20 cellular contexts compared by ENCODE assay signal in the genomic region with DNA sequence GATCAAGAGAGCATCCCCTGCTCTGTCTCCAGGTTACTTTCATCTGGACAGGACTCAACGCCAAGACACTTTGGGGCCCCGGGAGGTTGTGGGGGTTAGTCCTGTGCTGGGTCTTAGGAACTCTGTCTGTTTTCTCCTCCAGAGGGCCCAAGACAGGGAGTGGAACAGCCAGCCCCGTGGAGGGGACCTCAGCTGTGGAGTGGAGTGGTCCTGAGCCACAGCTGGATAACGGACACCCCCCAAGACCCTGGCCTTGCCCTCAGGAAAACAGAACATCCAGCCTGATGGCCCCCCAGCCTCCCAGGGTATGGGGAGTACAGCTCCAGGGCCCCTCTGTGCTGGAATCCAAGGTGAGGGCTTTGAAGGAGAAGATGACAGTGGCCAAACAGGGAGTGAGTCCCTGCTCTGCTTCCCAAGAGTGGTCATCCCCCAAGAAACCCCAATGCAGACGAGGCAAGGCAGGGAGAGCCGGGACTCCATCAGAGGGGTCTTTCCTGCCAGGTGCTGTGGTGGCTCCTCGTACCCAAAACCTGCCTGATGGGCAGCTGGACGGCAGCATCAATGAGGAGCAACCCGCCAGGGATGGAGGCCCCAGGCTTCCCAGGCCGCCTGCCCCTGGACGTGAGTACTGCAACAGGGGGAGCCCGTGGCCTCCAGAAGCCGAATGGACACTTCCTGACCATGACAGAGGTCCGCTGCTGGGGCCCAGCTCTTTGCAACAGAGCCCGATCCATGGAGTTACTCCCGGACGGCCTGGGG. TPM values are rescaled to one million over a fixed set of nuclear protein-coding genes. Genes with fewer than 3 reads are reported as not detected.
DNase-seq lines count a peak whose midpoint lies in the region; ATAC-seq and TF ChIP-seq lines count a peak whose summit lies in the region.
"Had no signal": no experiment of that assay in that cellular context is flagged by ENCODE, and none has a peak within 500 bp of the region (broad histone marks: within the 10 kb centered on the region; RNA-seq: fewer than 3 reads in every experiment).

No MANE protein-coding gene starts in this region.

- no peak overlapping the region for H2BK120ac ChIP-seq in H9 (ENCODE audit: low read depth, low read length, poor library complexity, severe bottlenecking)

- peak; percentile 41 for DNase-seq in natural killer cell treated with Interleukin-12 subunit alpha and Interleukin-12 subunit beta and Interleukin-15 and Interleukin-18, amount 100 ng/mL, for 72 hours (ENCODE audit: low spot score)
- DNase-seq in natural killer cell (no peak), endodermal cell (peak; percentile 51), neural crest cell (ENCODE audit: low read depth, low spot score) (no peak), upper lobe of right lung (peak; percentile 61), HAP-1 (ENCODE audit: low spot score in 2 of 2) (no peak), H9 (no peak), brain microvascular endothelial cell (no peak)
- DNase-seq: 8988T; CD4-positive, alpha-beta memory T cell; DMS153; DMS79 treated with DMSO at 0.1 percent for 48 hours; GF-D8; GOT3; HFFc6 had no signal

- H3K27me3 Mint-ChIP-seq in natural killer cell treated with Interleukin-12 subunit alpha and Interleukin-12 subunit beta and Interleukin-15 and Interleukin-18, amount 100 ng/mL, for 72 hours, result peaks cover 17 to 25% of the 10 kb centered on the region in 2 donors
- H3K27me3 Mint-ChIP-seq in natural killer cell (ENCODE audit: low read depth in 2 of 2) (peaks cover 18 to 21% of the 10 kb centered on the region in 2 donors), endodermal cell (ENCODE audit: insufficient read depth) (peaks cover 11% of the 10 kb centered on the region), neural crest cell (ENCODE audit: low read depth) (peaks cover 20% of the 10 kb centered on the region), H9 (ENCODE audit: low read depth) (peaks cover 19% of the 10 kb centered on the region)

- H2AK5ac ChIP-seq in H9 (ENCODE audit: insufficient read length, low read length), result no peak overlapping the region

- H2AFZ ChIP-seq in H9 (ENCODE audit: low read length), result no peak overlapping the region

- H4K20me1 ChIP-seq in H9 (ENCODE audit: control insufficient read depth, insufficient read depth, insufficient read length), result no peaks in the 10 kb centered on the region

- no peak overlapping the region for H2BK5ac ChIP-seq in H9 (ENCODE audit: insufficient read length, low read length)

- H3K4me1 ChIP-seq in endodermal cell (ENCODE audit: control insufficient read depth, insufficient read depth, low read length) (no peaks in the 10 kb centered on the region), upper lobe of right lung (no peaks in the 10 kb centered on the region), HAP-1 (peaks cover 18% of the 10 kb centered on the region), H9 (ENCODE audit: insufficient read depth, low read length) (no peaks in the 10 kb centered on the region)

- H3K4me2 ChIP-seq in H9 (ENCODE audit: insufficient read depth, insufficient read length, low read length), result no peak overlapping the region
- H3K4me2 ChIP-seq: BLaER1 had no signal

- no peaks in the 10 kb centered on the region for H3K79me2 ChIP-seq in H9 (ENCODE audit: insufficient read depth, low read length)

- H3K4me3 ChIP-seq in endodermal cell (ENCODE audit: low read length), result no peak overlapping the region
- H3K4me3 ChIP-seq in upper lobe of right lung, result no peak overlapping the region
- no peak overlapping the region for H3K4me3 ChIP-seq in HAP-1
- H3K4me3 ChIP-seq in brain microvascular endothelial cell (ENCODE audit: low read depth, low read length), result no peak overlapping the region
- H3K4me3 ChIP-seq: BLaER1, GM12878 had no signal

- H3K9ac ChIP-seq in endodermal cell (ENCODE audit: extremely low read depth, low read length, poor library complexity, severe bottlenecking), result no peak overlapping the region
- no peak overlapping the region for H3K9ac ChIP-seq in H9 (ENCODE audit: extremely low read depth, insufficient read length, low read length)
- H3K9ac ChIP-seq: BLaER1 had no signal

- ATAC-seq in natural killer cell treated with Interleukin-12 subunit alpha and Interleukin-12 subunit beta and Interleukin-15 and Interleukin-18, amount 100 ng/mL, for 72 hours, result no peak
- no peak for ATAC-seq in natural killer cell
- no peak for ATAC-seq in upper lobe of right lung
- ATAC-seq: GM12878, HCT116 had no signal

- H3K27me3 ChIP-seq in endodermal cell (ENCODE audit: control insufficient read depth, insufficient read depth, low read length, poor library complexity, severe bottlenecking) (peaks cover 29% of the 10 kb centered on the region), upper lobe of right lung (peaks cover 7% of the 10 kb centered on the region), HAP-1 (ENCODE audit: low read depth) (no peaks in the 10 kb centered on the region), H9 (ENCODE audit: insufficient read depth, low read length) (no peaks in the 10 kb centered on the region), brain microvascular endothelial cell (replicated peaks) (no peaks in the 10 kb centered on the region)

- WGBS in endodermal cell (ENCODE audit: insufficient coverage in 1 of 2, insufficient read length in 1 of 2), 2 experiments, result 92 to 95% methylated on average over 11 to 17 of the region's 17 CpGs
- no CpG with 5 or more reads among the region's 17 CpGs for WGBS in H9 (ENCODE audit: extremely low coverage, insufficient read length, low lambda C conversion rate)

- H4K8ac ChIP-seq in H9 (replicated peaks; ENCODE audit: insufficient read length, low read depth, low read length), result no peak overlapping the region

- no peaks in the 10 kb centered on the region for H3K4me1 Mint-ChIP-seq in natural killer cell treated with Interleukin-12 subunit alpha and Interleukin-12 subunit beta and Interleukin-15 and Interleukin-18, amount 100 ng/mL, for 72 hours (ENCODE audit: low read depth in 2 of 2)
- peaks cover 0 to 3% of the 10 kb centered on the region in 2 donors for H3K4me1 Mint-ChIP-seq in natural killer cell
- peaks cover 11% of the 10 kb centered on the region for H3K4me1 Mint-ChIP-seq in endodermal cell
- peaks cover 39% of the 10 kb centered on the region for H3K4me1 Mint-ChIP-seq in neural crest cell
- H3K4me1 Mint-ChIP-seq in H9, result peaks cover 18 to 39% of the 10 kb centered on the region in 2 experiments

- no peak overlapping the region for H3K4ac ChIP-seq in H9 (ENCODE audit: low read depth, low read length)

- no peak overlapping the region for H3K4me3 Mint-ChIP-seq in natural killer cell treated with Interleukin-12 subunit alpha and Interleukin-12 subunit beta and Interleukin-15 and Interleukin-18, amount 100 ng/mL, for 72 hours
- H3K4me3 Mint-ChIP-seq in natural killer cell (no peak overlapping the region), endodermal cell (no peak overlapping the region), neural crest cell (no peak overlapping the region), H9 (no peak overlapping the region)
- H3K4me3 Mint-ChIP-seq: CD4-positive, alpha-beta memory T cell; HFFc6; IgD-negative memory B cell had no signal

- no peaks in the 10 kb centered on the region for H3K9me3 ChIP-seq in endodermal cell (ENCODE audit: control insufficient read depth, low read length)
- no peaks in the 10 kb centered on the region for H3K9me3 ChIP-seq in upper lobe of right lung
- H3K9me3 ChIP-seq in HAP-1, result no peaks in the 10 kb centered on the region
- H3K9me3 ChIP-seq in H9 (ENCODE audit: control insufficient read depth, low read depth, low read length), result no peaks in the 10 kb centered on the region
- H3K9me3 ChIP-seq: BLaER1 had no signal

- no peak overlapping the region for H2BK20ac ChIP-seq in H9 (ENCODE audit: low read depth, low read length, poor library complexity, severe bottlenecking)

- in situ Hi-C loops in HAP-1 (cut with MboI; ENCODE audit: low sequenced_read_pairs) (no loop called here), brain microvascular endothelial cell (cut with HindIII; ENCODE audit: low pct_ligation_motif_present, low sequenced_read_pairs) (no loop called here)

- no peak overlapping the region for H2BK12ac ChIP-seq in H9 (ENCODE audit: insufficient read length, low read depth, low read length)

- H3K36me3 ChIP-seq in endodermal cell (ENCODE audit: control insufficient read depth, insufficient read depth, low read length) (no peaks in the 10 kb centered on the region), upper lobe of right lung (no peaks in the 10 kb centered on the region), HAP-1 (replicated peaks) (no peaks in the 10 kb centered on the region), brain microvascular endothelial cell (replicated peaks) (no peaks in the 10 kb centered on the region)
- H3K36me3 ChIP-seq: BLaER1 had no signal

- H3K27ac ChIP-seq in endodermal cell (ENCODE audit: low read depth, low read length), result no peak overlapping the region
- no peak overlapping the region for H3K27ac ChIP-seq in upper lobe of right lung
- no peak overlapping the region for H3K27ac ChIP-seq in H9 (ENCODE audit: insufficient read length, low read depth, low read length)
- H3K27ac ChIP-seq in brain microvascular endothelial cell, result no peak overlapping the region
- H3K27ac ChIP-seq: BLaER1 had no signal

- H3K36me3 Mint-ChIP-seq in natural killer cell treated with Interleukin-12 subunit alpha and Interleukin-12 subunit beta and Interleukin-15 and Interleukin-18, amount 100 ng/mL, for 72 hours, result no peaks in the 10 kb centered on the region
- H3K36me3 Mint-ChIP-seq in natural killer cell (no peaks in the 10 kb centered on the region), endodermal cell (ENCODE audit: low read depth) (no peaks in the 10 kb centered on the region), neural crest cell (ENCODE audit: low read depth) (no peaks in the 10 kb centered on the region), H9 (ENCODE audit: insufficient read depth in 1 of 3, low read depth in 3 of 3) (peaks cover 0 to 5% (median 0%) of the 10 kb centered on the region in 3 experiments; a peak in 2 of 7 replicates)
- H3K36me3 Mint-ChIP-seq: CD4-positive, alpha-beta memory T cell; IgD-negative memory B cell had no signal

- H3K79me1 ChIP-seq in H9 (ENCODE audit: insufficient read depth, low read depth, low read length, poor library complexity, severe bottlenecking), result no peaks in the 10 kb centered on the region

- H4K91ac ChIP-seq in H9 (ENCODE audit: insufficient read length, low read depth, low read length), result no peak overlapping the region

- no peak overlapping the region for H3K23ac ChIP-seq in H9 (ENCODE audit: insufficient read length, low read depth, low read length)

- H3K56ac ChIP-seq in H9 (ENCODE audit: insufficient read length, low read depth, low read length), result no peak overlapping the region

- no peak overlapping the region for H3K27ac Mint-ChIP-seq in natural killer cell treated with Interleukin-12 subunit alpha and Interleukin-12 subunit beta and Interleukin-15 and Interleukin-18, amount 100 ng/mL, for 72 hours
- H3K27ac Mint-ChIP-seq in natural killer cell (no peak overlapping the region), endodermal cell (no peak overlapping the region), neural crest cell (ENCODE audit: unreplicated experiment) (peak overlapping the region; percentile 35), H9 (no peak overlapping the region)
- H3K27ac Mint-ChIP-seq: CD14-positive monocyte; CD4-positive, alpha-beta memory T cell; HFFc6; IgD-negative memory B cell had no signal

- H3T11ph ChIP-seq in H9 (ENCODE audit: low read length), result no peak overlapping the region

- intact Hi-C loops in natural killer cell (cut with micrococcal nuclease), result no loop called here
- intact Hi-C loops in upper lobe of right lung (cut with DNase I), result no loop called here

- H3K18ac ChIP-seq in H9 (ENCODE audit: insufficient read length, low read depth, low read length), result no peak overlapping the region

- no peak overlapping the region for H4K5ac ChIP-seq in H9 (ENCODE audit: insufficient read length, low read depth, low read length)

- H3K14ac ChIP-seq in H9 (ENCODE audit: insufficient read depth, low read length), result no peak overlapping the region

- TF ChIP-seq CTCF in natural killer cell (IDR thresholded peaks at IDR 0.05) (no peak), endodermal cell (conservative IDR thresholded peaks at IDR 0.05) (no peak), neural crest cell (conservative IDR thresholded peaks at IDR 0.05) (no peak), upper lobe of right lung (IDR thresholded peaks at IDR 0.05) (no peak), H9 (conservative IDR thresholded peaks at IDR 0.05) (no peak), brain microvascular endothelial cell (IDR thresholded peaks at IDR 0.05; ENCODE audit: low read depth, low read length, missing control alignments) (no peak)

- H3K23me2 ChIP-seq in H9 (ENCODE audit: insufficient read length, low read depth, low read length, poor library complexity, severe bottlenecking), result peaks cover 7% of the 10 kb centered on the region

- no peaks in the 10 kb centered on the region for H3K9me3 Mint-ChIP-seq in natural killer cell treated with Interleukin-12 subunit alpha and Interleukin-12 subunit beta and Interleukin-15 and Interleukin-18, amount 100 ng/mL, for 72 hours
- H3K9me3 Mint-ChIP-seq in natural killer cell (no peaks in the 10 kb centered on the region), endodermal cell (no peaks in the 10 kb centered on the region), neural crest cell (no peaks in the 10 kb centered on the region), H9 (no peaks in the 10 kb centered on the region)
- H3K9me3 Mint-ChIP-seq: CD4-positive, alpha-beta memory T cell; HFFc6; IgD-negative memory B cell had no signal

- H2BK15ac ChIP-seq in H9 (ENCODE audit: low read depth, low read length), result no peak overlapping the region

RNA-seq across cellular contexts. Expression of a gene that starts 3.5 kb away (rescaled TPM):
- under 1 TPM; 0.22 to 0.67 TPM for total RNA-seq in natural killer cell treated with Interleukin-12 subunit alpha and Interleukin-12 subunit beta and Interleukin-15 and Interleukin-18, amount 100 ng/mL, for 72 hours
- total RNA-seq in natural killer cell (under 1 TPM; 0.09 to 0.80 (median 0.40) TPM), endodermal cell (1 to 10 TPM; 3.3 to 5.8 TPM), neural crest cell (2.1 and 3.2 TPM in 2 replicates), upper lobe of right lung (5.5 TPM), H9 (2021) (0.88 and 1.3 TPM in 2 replicates)
- polyA plus RNA-seq in endodermal cell (2013, experiment 1 of 2), result 1.2 TPM
- 1.3 TPM for polyA plus RNA-seq in endodermal cell (2013, experiment 2 of 2)
- polyA plus RNA-seq: CD14-positive monocyte; CD4-positive, alpha-beta memory T cell; IgD-negative memory B cell had no signal

Comparison
In these comparisons a context has a peak if more than half of its experiments do, and no peak if none do; other contexts are left out.
1. DNase-seq: peak in natural killer cell treated with Interleukin-12 subunit alpha and Interleukin-12 subunit beta and Interleukin-15 and Interleukin-18, amount 100 ng/mL, for 72 hours (single experiment), endodermal cell (single experiment) and upper lobe of right lung (single experiment); none in natural killer cell (single experiment), neural crest cell (single experiment), HAP-1 (0 of 2), H9 (single experiment) and brain microvascular endothelial cell (single experiment).